In the genomic region with DNA sequence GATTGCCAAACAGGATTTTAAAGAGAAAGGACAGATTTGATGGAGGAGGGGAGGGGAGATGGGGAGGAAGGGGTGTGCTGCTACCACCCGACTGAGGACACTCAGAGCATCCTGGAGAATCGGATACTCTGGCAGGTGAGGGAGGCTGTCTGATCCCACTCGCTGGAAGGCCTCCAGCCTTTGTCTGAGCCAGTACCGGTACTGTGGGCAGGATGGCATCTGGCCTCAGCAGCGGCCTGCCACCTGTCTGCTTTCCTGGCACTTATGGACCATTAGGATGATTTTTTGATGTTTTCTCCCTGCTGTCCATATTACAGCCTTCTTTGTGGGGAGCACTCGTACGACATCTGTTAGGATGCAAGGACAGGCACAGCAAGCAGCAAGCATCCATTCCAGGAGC, we compare ENCODE assay signal across 13 cellular contexts. TPM values are rescaled to one million over a fixed set of nuclear protein-coding genes. Genes with fewer than 3 reads are reported as not detected.
DNase-seq lines count a peak whose midpoint lies in the region; ATAC-seq, FAIRE-seq and TF ChIP-seq lines count a peak whose summit lies in the region.
"Had no signal": no experiment of that assay in that cellular context is flagged by ENCODE, and none has a peak within 500 bp of the region (broad histone marks: within the 10 kb centered on the region; RNA-seq: fewer than 3 reads in every experiment).

No MANE protein-coding gene starts in this region.

- no peak overlapping the region for H3K4me3 ChIP-seq in breast epithelium
- no peak overlapping the region for H3K4me3 ChIP-seq in uterus
- H3K4me3 ChIP-seq: adrenal gland, hepatocyte, mucosa of descending colon had no signal

- ATAC-seq in T-helper 17 cell (no peak), HG02610 (IDR thresholded peaks at IDR 0.05; ENCODE audit: unreplicated experiment) (no peak)

- H3K4me1 Mint-ChIP-seq in MCF 10A (ENCODE audit: insufficient read depth, unreplicated experiment) (peaks cover 29% of the 10 kb centered on the region), T-helper 17 cell (peaks cover 55% of the 10 kb centered on the region), immature natural killer cell (peaks cover 73 to 76% of the 10 kb centered on the region in 2 donors)

- H3K27ac Mint-ChIP-seq in MCF 10A (ENCODE audit: low read depth, unreplicated experiment): no peak overlapping the region
- peak overlapping the region; percentile 93 for H3K27ac Mint-ChIP-seq in T-helper 17 cell
- peak overlapping the region; percentile 65 to 87 (median 82) for H3K27ac Mint-ChIP-seq in immature natural killer cell

- H3K27me3 Mint-ChIP-seq in MCF 10A (ENCODE audit: insufficient read depth, unreplicated experiment): no peaks in the 10 kb centered on the region
- no peaks in the 10 kb centered on the region for H3K27me3 Mint-ChIP-seq in T-helper 17 cell
- H3K27me3 Mint-ChIP-seq in immature natural killer cell (ENCODE audit: low read depth in 3 of 3): peaks cover 0 to 2% (median 2%) of the 10 kb centered on the region in 3 donors

- H3K36me3 Mint-ChIP-seq in MCF 10A (ENCODE audit: insufficient read depth, unreplicated experiment): no peaks in the 10 kb centered on the region
- no peaks in the 10 kb centered on the region for H3K36me3 Mint-ChIP-seq in T-helper 17 cell (ENCODE audit: low read depth)
- H3K36me3 Mint-ChIP-seq in immature natural killer cell: peaks cover 0 to 27% (median 3%) of the 10 kb centered on the region in 3 donors

- intact Hi-C loops in breast epithelium (cut with DNase I; ENCODE audit: low total_unique reads) (no loop called here), MCF 10A (cut with micrococcal nuclease) (no loop called here), uterus (cut with DNase I; ENCODE audit: low total_unique reads) (no loop called here)

- TF ChIP-seq CTCF in breast epithelium (IDR thresholded peaks at IDR 0.05) (no peak), MCF 10A (IDR thresholded peaks at IDR 0.05; ENCODE audit: unreplicated experiment) (no peak), uterus (IDR thresholded peaks at IDR 0.05) (no peak)

- DNase-seq in breast epithelium (ENCODE audit: low spot score in 2 of 2) (peak in 1 of 2 donors; percentile 48), MCF 10A (ENCODE audit: unreplicated experiment) (no peak), T-helper 17 cell (no peak), immature natural killer cell (no peak), uterus (no peak), T-helper 1 cell (no peak), GM19239 (ENCODE audit: insufficient read length, low spot score) (no peak)
- DNase-seq: activated CD4-positive, alpha-beta T cell treated with anti-CD3 and anti-CD28 coated beads for 48 hours; effector CD4-positive, alpha-beta T cell; mucosa of descending colon had no signal

- H3K9me3 ChIP-seq in breast epithelium (no peaks in the 10 kb centered on the region), T-helper 17 cell (ENCODE audit: control insufficient read depth, low read length, poor library complexity, severe bottlenecking) (no peaks in the 10 kb centered on the region), uterus (no peaks in the 10 kb centered on the region)
- H3K9me3 ChIP-seq: adrenal gland, mucosa of descending colon had no signal

- POLR2A ChIA-PET in MCF 10A (lab: Yijun Ruan, JAX): interaction anchor here (0.5 to 4.0 kb wide), 4 partner anchors 11 to 46 kb away, joined by 3 to 41 read pairs (median 4); a partner anchor contains a TSS

- H3K4me1 ChIP-seq in breast epithelium (peaks cover 0 to 6% of the 10 kb centered on the region in 2 donors), uterus (peaks cover 28 to 44% of the 10 kb centered on the region in 2 donors)

- H3K27ac ChIP-seq in breast epithelium (peak overlapping the region; percentile 50 to 68), uterus (peak overlapping the region; percentile 80 to 98)
- H3K27ac ChIP-seq: hepatocyte had no signal

- H3K36me3 ChIP-seq in breast epithelium (no peaks in the 10 kb centered on the region), uterus (no peaks in the 10 kb centered on the region)
- H3K36me3 ChIP-seq: adrenal gland had no signal

- no TSS peak for BruUV-seq in MCF 10A (replicated peaks; lab: Mats Ljungman, UMichigan)

- no peak for TF ChIP-seq POLR2A in breast epithelium (IDR thresholded peaks at IDR 0.05)
- no peak for TF ChIP-seq POLR2A in uterus (IDR thresholded peaks at IDR 0.05)

- H3K4me3 Mint-ChIP-seq in MCF 10A (ENCODE audit: unreplicated experiment) (no peak overlapping the region), T-helper 17 cell (peak overlapping the region; percentile 75), immature natural killer cell (peak overlapping the region in 4 of 5 donors; percentile 40 to 68 (median 57))

- no peak for FAIRE-seq in GM19239 (lab: Jason Lieb, UNC)

- H3K9me3 Mint-ChIP-seq in MCF 10A (ENCODE audit: unreplicated experiment) (no peaks in the 10 kb centered on the region), immature natural killer cell (no peaks in the 10 kb centered on the region)

- no peaks in the 10 kb centered on the region for H3K27me3 ChIP-seq in breast epithelium
- H3K27me3 ChIP-seq in uterus: no peaks in the 10 kb centered on the region
- H3K27me3 ChIP-seq: adrenal gland, hepatocyte had no signal

- CTCF ChIA-PET in MCF 10A (lab: Yijun Ruan, JAX): interaction anchor here (1.3 to 2.2 kb wide), 2 partner anchors 11 to 134 kb away, joined by 7 to 10 read pairs; a partner anchor contains a TSS

RNA-seq across cellular contexts. Expression of a gene that starts 11.4 kb away (rescaled TPM):
- 10 to 100 TPM; 55.7 to 97.1 (median 59.1) TPM for total RNA-seq in breast epithelium
- total RNA-seq in MCF 10A (2022): 15.4 and 17.0 TPM in 2 replicates
- total RNA-seq in T-helper 17 cell: 10 to 100 TPM; 92.5 to 99.2 TPM
- polyA plus RNA-seq in immature natural killer cell: 10 to 100 TPM; 24.5 to 63.1 (median 36.8) TPM
- total RNA-seq in uterus: 100 to 1,000 TPM in 3 of 4 donors, 10 to 100 TPM in 1; 82.6 to 464 (median 215) TPM
